ENCODE assay signal across 33 cellular contexts in genomic region chr2:133382561-133382960, GRCh38.
DNase-seq lines count a peak whose midpoint lies in the region; ATAC-seq and TF ChIP-seq lines count a peak whose summit lies in the region.
"Had no signal": no experiment of that assay in that cellular context is flagged by ENCODE, and none has a peak within 500 bp of the region (broad histone marks: within the 10 kb centered on the region; RNA-seq: fewer than 3 reads in every experiment).

No MANE protein-coding gene starts in this region.

- in situ Hi-C loops in Caki2 (cut with HindIII; ENCODE audit: low pct_unique_long_range_greater_than_20kb, low sequenced_read_pairs): no loop called here

- TF ChIP-seq CTCF in epithelial cell of proximal tubule (conservative IDR thresholded peaks at IDR 0.05; ENCODE audit: low read depth, low read length): no peak

- H3K9me3 Mint-ChIP-seq in activated T-cell treated with anti-CD3 and anti-CD28 coated beads, Interleukin-2, amount 50 U/mL, for 72 hours: peaks cover 6 to 10% of the 10 kb centered on the region in 2 donors

- H3K4me1 Mint-ChIP-seq in activated T-cell treated with anti-CD3 and anti-CD28 coated beads, Interleukin-2, amount 50 U/mL, for 72 hours (ENCODE audit: low read depth): no peaks in the 10 kb centered on the region
- H3K4me1 Mint-ChIP-seq: B cell; CD14-positive monocyte; CD4-positive, alpha-beta memory T cell; CD4-positive, CD25-positive, alpha-beta regulatory T cell; CD8-positive, alpha-beta memory T cell had no signal

- ATAC-seq in HG02623 (IDR thresholded peaks at IDR 0.05; ENCODE audit: unreplicated experiment): no peak
- ATAC-seq in HG03108 (IDR thresholded peaks at IDR 0.05; ENCODE audit: unreplicated experiment): no peak
- no peak for ATAC-seq in activated T-cell treated with anti-CD3 and anti-CD28 coated beads, Interleukin-2, amount 50 U/mL, for 72 hours (replicated peaks in 1 of 2)
- ATAC-seq: A549; CD8-positive, alpha-beta T cell had no signal

- no peak overlapping the region for H3K4me3 Mint-ChIP-seq in activated T-cell treated with anti-CD3 and anti-CD28 coated beads, Interleukin-2, amount 50 U/mL, for 72 hours
- H3K4me3 Mint-ChIP-seq: B cell; CD14-positive monocyte; CD4-positive, alpha-beta memory T cell; CD4-positive, alpha-beta T cell; CD4-positive, CD25-positive, alpha-beta regulatory T cell; CD8-positive, alpha-beta memory T cell; CD8-positive, alpha-beta T cell had no signal

- no peaks in the 10 kb centered on the region for H3K27me3 Mint-ChIP-seq in activated T-cell treated with anti-CD3 and anti-CD28 coated beads, Interleukin-2, amount 50 U/mL, for 72 hours (ENCODE audit: low read depth)
- H3K27me3 Mint-ChIP-seq: B cell; CD4-positive, alpha-beta memory T cell; CD4-positive, alpha-beta T cell; CD4-positive, CD25-positive, alpha-beta regulatory T cell; CD8-positive, alpha-beta memory T cell had no signal

- no peak overlapping the region for H3K27ac Mint-ChIP-seq in activated T-cell treated with anti-CD3 and anti-CD28 coated beads, Interleukin-2, amount 50 U/mL, for 72 hours
- H3K27ac Mint-ChIP-seq: B cell; CD14-positive monocyte; CD4-positive, alpha-beta memory T cell; CD4-positive, alpha-beta T cell; CD4-positive, CD25-positive, alpha-beta regulatory T cell; CD8-positive, alpha-beta memory T cell; CD8-positive, alpha-beta T cell had no signal

- H3K4me3 ChIP-seq in epithelial cell of proximal tubule (ENCODE audit: low read depth, low read length): no peak overlapping the region
- H3K4me3 ChIP-seq: A549; BLaER1; BLaER1 treated with 17β-estradiol and CSF1 and Interleukin-3, amounts not matched to agents 10 nM and 100 nM had no signal

- DNase-seq in Caki2 (ENCODE audit: low read depth): peak; percentile 22
- peak; percentile 16 for DNase-seq in epithelial cell of proximal tubule (ENCODE audit: low read depth)
- DNase-seq in kidney tubule cell (ENCODE audit: low spot score): peak; percentile 75
- DNase-seq in renal cortical epithelial cell (ENCODE audit: low read depth): peak; percentile 71
- DNase-seq in activated T-cell treated with anti-CD3 and anti-CD28 coated beads, Interleukin-2, amount 50 U/mL, for 72 hours: no peak
- no peak for DNase-seq in KG1 (lab: John Stamatoyannopoulos, UW)
- DNase-seq: 8988T; ACHN; AML-193; BE2C; C1 segment of cervical spinal cord; Caco-2; Calu3; CD4-positive, alpha-beta memory T cell; CD4-positive, alpha-beta T cell; CD4-positive, CD25-positive, alpha-beta regulatory T cell; CD8-positive, alpha-beta memory T cell; CD8-positive, alpha-beta T cell; COR-L47; DMS 273 treated with DMSO at 0.1 percent for 48 hours; DMS153; DMS53; DMS79; DMS79 treated with DMSO at 0.1 percent for 48 hours; DND-41; EL had no signal

- peaks cover 0 to 1% of the 10 kb centered on the region in 2 donors for H3K36me3 Mint-ChIP-seq in activated T-cell treated with anti-CD3 and anti-CD28 coated beads, Interleukin-2, amount 50 U/mL, for 72 hours (ENCODE audit: insufficient read depth in 2 of 2)
- H3K36me3 Mint-ChIP-seq: CD14-positive monocyte; CD4-positive, alpha-beta memory T cell; CD4-positive, CD25-positive, alpha-beta regulatory T cell; CD8-positive, alpha-beta memory T cell; CD8-positive, alpha-beta T cell had no signal

Comparison
In these comparisons a context has a peak if more than half of its experiments do, and no peak if none do; other contexts are left out.
1. DNase-seq: peak in Caki2 (single experiment), epithelial cell of proximal tubule (single experiment), kidney tubule cell (single experiment) and renal cortical epithelial cell (single experiment); none in activated T-cell treated with anti-CD3 and anti-CD28 coated beads, Interleukin-2, amount 50 U/mL, for 72 hours (0 of 2) and KG1 (single experiment).